9 cellular contexts compared by ENCODE assay signal in genomic region chr1:44031900-44032817, GRCh38. TPM values are rescaled to one million over a fixed set of nuclear protein-coding genes. Genes with fewer than 3 reads are reported as not detected.
DNase-seq lines count a peak whose midpoint lies in the region; ATAC-seq and TF ChIP-seq lines count a peak whose summit lies in the region.
"Had no signal": no experiment of that assay in that cellular context is flagged by ENCODE, and none has a peak within 500 bp of the region (broad histone marks: within the 10 kb centered on the region; RNA-seq: fewer than 3 reads in every experiment).

No MANE protein-coding gene starts in this region.

- peaks cover 3% of the 10 kb centered on the region for H3F3A ChIP-seq in SK-N-SH (replicated peaks; ENCODE audit: insufficient read depth)

- H2AFZ ChIP-seq in SK-N-SH (ENCODE audit: low read depth): no peak overlapping the region; the same call in 1 of the 2 replicates

- H3K9me2 ChIP-seq in SK-N-SH: no peaks in the 10 kb centered on the region

- H3K4me2 ChIP-seq in SK-N-SH: peak overlapping the region; percentile 99

- H3K4me3 ChIP-seq in SK-N-SH (ENCODE audit: low read depth in 2 of 2, low read length in 1 of 2) (no peak overlapping the region; a peak in 1 of 4 replicates), iPS-11a (ENCODE audit: low read depth, low read length) (peak overlapping the region; percentile 88), stomach (peak overlapping the region; percentile 73 to 94 (median 79))

- no peak for TF ChIP-seq EP300 in SK-N-SH (IDR thresholded peaks at IDR 0.05; ENCODE audit: borderline replicate concordance in 1 of 2, low read depth in 1 of 2, low read length in 1 of 2)
- TF ChIP-seq EP300 in stomach (IDR thresholded peaks at IDR 0.05): no peak

- no peaks in the 10 kb centered on the region for H3K27me3 Mint-ChIP-seq in activated CD8-positive, alpha-beta T cell treated with anti-CD3 and anti-CD28 coated beads, Interleukin-2, amount 10 ng/mL, durations not matched to agents 7 days and 5 days (ENCODE audit: low read depth)

- no peaks in the 10 kb centered on the region for H3K27me3 ChIP-seq in SK-N-SH (ENCODE audit: insufficient read depth)
- no peaks in the 10 kb centered on the region for H3K27me3 ChIP-seq in stomach

- 88% methylated on average over 7 of the region's 10 CpGs for WGBS in SK-N-SH (ENCODE audit: low lambda C conversion rate)
- WGBS in stomach, 5 donors: 40 to 57% (median 43%) methylated on average over 10 of the region's 10 CpGs

- no peaks in the 10 kb centered on the region for H3K36me3 Mint-ChIP-seq in activated CD8-positive, alpha-beta T cell treated with anti-CD3 and anti-CD28 coated beads, Interleukin-2, amount 10 ng/mL, durations not matched to agents 7 days and 5 days (ENCODE audit: low read depth)

- H3K27ac ChIP-seq in SK-N-SH (ENCODE audit: low read depth in 2 of 2, low read length in 1 of 2) (no peak overlapping the region; a peak in 1 of 4 replicates), stomach (peak overlapping the region; percentile 17 to 92 (median 89))

- peaks cover 17 to 44% of the 10 kb centered on the region in 2 experiments; a peak in 3 of 4 replicates for H3K4me1 ChIP-seq in SK-N-SH (ENCODE audit: control insufficient read depth in 1 of 2, insufficient read depth in 2 of 2, low read depth in 1 of 2, low read length in 1 of 2)
- H3K4me1 ChIP-seq in stomach: peaks cover 29 to 70% (median 57%) of the 10 kb centered on the region in 4 donors

- no peak for TF ChIP-seq RAD21 in SK-N-SH (IDR thresholded peaks at IDR 0.05; ENCODE audit: low read length)

- no peak overlapping the region; the same call in 1 of the 2 replicates for H3K9ac ChIP-seq in SK-N-SH

- peak; percentile 9 for DNase-seq in SK-N-SH
- DNase-seq in activated CD8-positive, alpha-beta T cell treated with anti-CD3 and anti-CD28 coated beads, Interleukin-2, amount 10 ng/mL, durations not matched to agents 7 days and 5 days: no peak
- peak; percentile 55 for DNase-seq in stomach
- no peak for DNase-seq in 8988T
- no peak for DNase-seq in activated effector memory CD4-positive, alpha-beta T cell treated with anti-CD3 and anti-CD28 coated beads, Interleukin-2, amount 50 U/mL, for 16 hours
- DNase-seq in ecto neural progenitor cell (ENCODE audit: low spot score): no peak
- DNase-seq: NCI-H1694 treated with DMSO at 0.1 percent for 48 hours had no signal

- H3K9me3 Mint-ChIP-seq in activated CD8-positive, alpha-beta T cell treated with anti-CD3 and anti-CD28 coated beads, Interleukin-2, amount 10 ng/mL, durations not matched to agents 7 days and 5 days (ENCODE audit: insufficient read depth): no peaks in the 10 kb centered on the region

- H3K9me3 ChIP-seq in SK-N-SH: no peaks in the 10 kb centered on the region
- H3K9me3 ChIP-seq in stomach: no peaks in the 10 kb centered on the region

- no peaks in the 10 kb centered on the region for H4K20me1 ChIP-seq in SK-N-SH (ENCODE audit: insufficient read depth)

- POLR2A ChIA-PET in SK-N-SH (lab: Yijun Ruan, JAX): interaction anchor here (0.9 kb wide), 1 partner anchor 40 kb away, joined by 3 read pairs; no protein-coding TSS in a partner anchor
- POLR2A ChIA-PET in activated CD8-positive, alpha-beta T cell treated with anti-CD3 and anti-CD28 coated beads, Interleukin-2, amount 10 ng/mL, durations not matched to agents 7 days and 5 days (lab: Charles Lee): no interaction called here

- TF ChIP-seq CTCF in SK-N-SH (IDR thresholded peaks at IDR 0.05): no peak
- TF ChIP-seq CTCF in stomach (IDR thresholded peaks at IDR 0.05): no peak

- CTCF ChIA-PET in SK-N-SH (lab: Yijun Ruan, JAX): interaction anchor here (0.6 to 25.6 kb wide), 6 partner anchors 14 to 392 kb away, joined by 3 to 598 read pairs (median 9); partner anchors contain the start of gene CCDC24
- CTCF ChIA-PET in activated CD8-positive, alpha-beta T cell treated with anti-CD3 and anti-CD28 coated beads, Interleukin-2, amount 10 ng/mL, durations not matched to agents 7 days and 5 days (lab: Charles Lee): interaction anchor here (0.7 to 7.1 kb wide), 3 partner anchors 16 to 94 kb away, joined by 3 to 107 read pairs (median 4); no protein-coding TSS in a partner anchor

- H3K4me1 Mint-ChIP-seq in activated CD8-positive, alpha-beta T cell treated with anti-CD3 and anti-CD28 coated beads, Interleukin-2, amount 10 ng/mL, durations not matched to agents 7 days and 5 days (ENCODE audit: low read depth): peaks cover 30% of the 10 kb centered on the region

- peak overlapping the region; percentile 80 for H3K4me3 Mint-ChIP-seq in activated CD8-positive, alpha-beta T cell treated with anti-CD3 and anti-CD28 coated beads, Interleukin-2, amount 10 ng/mL, durations not matched to agents 7 days and 5 days

- ATAC-seq in SK-N-SH treated with all-trans-retinoic acid at 6 μM for 48 hours: no peak
- ATAC-seq in activated CD8-positive, alpha-beta T cell treated with anti-CD3 and anti-CD28 coated beads, Interleukin-2, amount 10 ng/mL, durations not matched to agents 7 days and 5 days: no peak

- TF ChIP-seq POLR2A in stomach (IDR thresholded peaks at IDR 0.05): no peak

- H3K27ac Mint-ChIP-seq in activated CD8-positive, alpha-beta T cell treated with anti-CD3 and anti-CD28 coated beads, Interleukin-2, amount 10 ng/mL, durations not matched to agents 7 days and 5 days: no peak overlapping the region

- no peaks in the 10 kb centered on the region for H3K79me2 ChIP-seq in SK-N-SH (ENCODE audit: insufficient read depth)

- intact Hi-C loops in stomach (cut with DNase I; ENCODE audit: low total_unique reads): no loop called here

- no peaks in the 10 kb centered on the region for H3K36me3 ChIP-seq in SK-N-SH (replicated peaks in 1 of 2; ENCODE audit: control insufficient read depth in 1 of 2, insufficient read depth in 2 of 2, low read length in 1 of 2)
- no peaks in the 10 kb centered on the region for H3K36me3 ChIP-seq in stomach

TF ChIP-seq in SK-N-SH, 30 proteins besides CTCF, POLR2A, EP300 and RAD21:
- TF ChIP-seq MAX (IDR thresholded peaks at IDR 0.05; ENCODE audit: low read depth) (no peak), JUND (IDR thresholded peaks at IDR 0.05) (no peak), FOXM1 (IDR thresholded peaks at IDR 0.05; ENCODE audit: low read depth) (no peak), ELF1 (IDR thresholded peaks at IDR 0.05) (no peak)

TF ChIP-seq in SK-N-SH treated with all-trans-retinoic acid at 6 μM for 48 hours, 23 proteins besides CTCF, POLR2A, EP300 and RAD21 (continues in another document):
- TF ChIP-seq OSR1 (CRISPR knock-in tag; IDR thresholded peaks at IDR 0.05) (no peak), TOX (CRISPR knock-in tag; IDR thresholded peaks at IDR 0.05; ENCODE audit: borderline replicate concordance) (no peak), ARNTL (CRISPR knock-in tag; IDR thresholded peaks at IDR 0.05; ENCODE audit: borderline replicate concordance, low read depth) (no peak), CSDC2 (CRISPR knock-in tag; IDR thresholded peaks at IDR 0.05) (no peak), ZFP30 (CRISPR knock-in tag; IDR thresholded peaks at IDR 0.05) (no peak), ZNF565 (CRISPR knock-in tag; conservative IDR thresholded peaks at IDR 0.05; ENCODE audit: low read depth) (no peak)

RNA-seq across cellular contexts. Expression of gene SLC6A9, which starts 0.9 kb away (rescaled TPM):
- polyA plus RNA-seq in SK-N-SH (2012; rRNA removed) (3.6 and 3.9 TPM in 2 replicates), stomach (1 to 10 TPM; 1.1 to 5.7 (median 4.3) TPM)
- polyA plus RNA-seq in SK-N-SH (2012; cell fraction: cytosol; rRNA removed): 1.3 and 2.5 TPM in 2 replicates
- polyA plus RNA-seq in SK-N-SH (2012; cell fraction: nucleus; rRNA removed): 10.7 and 12.4 TPM in 2 replicates
- 1 to 10 TPM; 1.9 to 2.3 TPM for total RNA-seq in activated CD8-positive, alpha-beta T cell treated with anti-CD3 and anti-CD28 coated beads, Interleukin-2, amount 10 ng/mL, durations not matched to agents 7 days and 5 days
- total RNA-seq in stomach: 10 to 100 TPM in 1 of 5 donors, 1 to 10 TPM in 3, not detected in 1; 1.3 to 40.8 (median 1.9) TPM

RNA-seq across cellular contexts. Expression of gene CCDC24, which starts 40.8 kb away (rescaled TPM):
- polyA plus RNA-seq in SK-N-SH (2012; rRNA removed) (7.5 and 11.8 TPM in 2 replicates), stomach (10 to 100 TPM in 2 of 3 donors, 1 to 10 TPM in 1; 5.3 to 16.7 (median 14.6) TPM)
- 2.8 and 4.8 TPM in 2 replicates for polyA plus RNA-seq in SK-N-SH (2012; cell fraction: cytosol; rRNA removed)
- 34.1 and 39.2 TPM in 2 replicates for polyA plus RNA-seq in SK-N-SH (2012; cell fraction: nucleus; rRNA removed)
- total RNA-seq in activated CD8-positive, alpha-beta T cell treated with anti-CD3 and anti-CD28 coated beads, Interleukin-2, amount 10 ng/mL, durations not matched to agents 7 days and 5 days: 1 to 10 TPM; 1.1 to 1.3 TPM
- 10 to 100 TPM in 2 of 5 donors, 1 to 10 TPM in 3; 1.2 to 32.4 (median 6.7) TPM for total RNA-seq in stomach

RNA-seq across cellular contexts. Expression of gene B4GALT2, which starts 53.1 kb away (rescaled TPM):
- polyA plus RNA-seq in SK-N-SH (2012; rRNA removed) (43.0 and 48.0 TPM in 2 replicates), stomach (10 to 100 TPM; 19.9 to 37.4 (median 21.3) TPM)
- 26.0 and 40.2 TPM in 2 replicates for polyA plus RNA-seq in SK-N-SH (2012; cell fraction: cytosol; rRNA removed)
- polyA plus RNA-seq in SK-N-SH (2012; cell fraction: nucleus; rRNA removed): 34.8 and 35.0 TPM in 2 replicates
- total RNA-seq in activated CD8-positive, alpha-beta T cell treated with anti-CD3 and anti-CD28 coated beads, Interleukin-2, amount 10 ng/mL, durations not matched to agents 7 days and 5 days: 10 to 100 TPM; 20.1 to 20.2 TPM
- total RNA-seq in stomach: 10 to 100 TPM; 15.2 to 30.9 (median 23.8) TPM

RNA-seq across cellular contexts. Expression of gene ATP6V0B, which starts 57.4 kb away (rescaled TPM):
- polyA plus RNA-seq in SK-N-SH (2012; rRNA removed): 180 and 191 TPM in 2 replicates
- polyA plus RNA-seq in SK-N-SH (2012; cell fraction: cytosol; rRNA removed): 127 and 163 TPM in 2 replicates
- polyA plus RNA-seq in SK-N-SH (2012; cell fraction: nucleus; rRNA removed): 162 and 174 TPM in 2 replicates
- total RNA-seq in activated CD8-positive, alpha-beta T cell treated with anti-CD3 and anti-CD28 coated beads, Interleukin-2, amount 10 ng/mL, durations not matched to agents 7 days and 5 days: 100 to 1,000 TPM; 116 to 117 TPM
- total RNA-seq in stomach: 100 to 1,000 TPM in 1 of 5 donors, 10 to 100 TPM in 4; 32.1 to 142 (median 85.2) TPM
- polyA plus RNA-seq in stomach: 100 to 1,000 TPM in 2 of 3 donors, 10 to 100 TPM in 1; 94.7 to 188 (median 162) TPM

Comparison
In these comparisons a context has a peak if more than half of its experiments do, and no peak if none do; other contexts are left out.
1. DNase-seq: peak in SK-N-SH (single experiment) and stomach (single experiment); none in activated CD8-positive, alpha-beta T cell treated with anti-CD3 and anti-CD28 coated beads, Interleukin-2, amount 10 ng/mL, durations not matched to agents 7 days and 5 days (single experiment), 8988T (single experiment), activated effector memory CD4-positive, alpha-beta T cell treated with anti-CD3 and anti-CD28 coated beads, Interleukin-2, amount 50 U/mL, for 16 hours (single experiment) and ecto neural progenitor cell (single experiment).
2. H3K27ac ChIP-seq: peak in stomach (5 of 5); none in SK-N-SH (0 of 2).
3. H3K4me3 ChIP-seq: peak in iPS-11a (single experiment) and stomach (4 of 4); none in SK-N-SH (0 of 2).